ENCODE assay signal across 8 cellular contexts in genomic region chr3:153161138-153161713, GRCh38. TPM values are rescaled to one million over a fixed set of nuclear protein-coding genes. Genes with fewer than 3 reads are reported as not detected.
DNase-seq lines count a peak whose midpoint lies in the region; ATAC-seq lines count a peak whose summit lies in the region.

No MANE protein-coding gene starts in this region.

- ATAC-seq in GM18870 (IDR thresholded peaks at IDR 0.05; ENCODE audit: unreplicated experiment) (peak; percentile 88), HG03108 (IDR thresholded peaks at IDR 0.05; ENCODE audit: unreplicated experiment) (peak; percentile 75)
- ATAC-seq in activated CD4-positive, CD25-positive, alpha-beta regulatory T cell treated with anti-CD3 and anti-CD28 coated beads, Interleukin-2, amount 50 U/mL, for 24 hours, result peak; percentile 87 to 88

- in situ Hi-C loops in ACHN (cut with HindIII; ENCODE audit: low pct_ligation_motif_present, low pct_unique_long_range_greater_than_20kb, low sequenced_read_pairs), result no loop called here

- DNase-seq in ACHN, result peak; percentile 98
- peak; percentile 94 for DNase-seq in NCI-H2227 treated with DMSO at 0.1 percent for 48 hours (lab: John Stamatoyannopoulos, UW)
- peak; percentile 84 for DNase-seq in cerebellum (ENCODE audit: low spot score)
- peak; percentile 99 for DNase-seq in islet precursor cell
- peak; percentile 81 to 86 (median 82) for DNase-seq in stimulated activated CD4-positive, alpha-beta T cell treated with anti-CD3 and anti-CD28 coated beads, Interleukin-12 subunit alpha, Interleukin-12 subunit beta, amount 100 ng/mL, for 48 hours (ENCODE audit: low read depth in 2 of 3, low spot score in 1 of 3)

RNA-seq across cellular contexts. Expression of gene RAP2B, which starts 0.8 kb away (rescaled TPM):
- 11.5 TPM for total RNA-seq in cerebellum

Comparison
In these comparisons a context has a peak if more than half of its experiments do, and no peak if none do; other contexts are left out.
1. Peak in every context shown above with its lines: DNase-seq and ATAC-seq.